ENCODE assay signal across 9 cellular contexts in genomic region chr12:124188561-124189405, GRCh38.
DNase-seq lines count a peak whose midpoint lies in the region; ATAC-seq and TF ChIP-seq lines count a peak whose summit lies in the region.
"Had no signal": no experiment of that assay in that cellular context is flagged by ENCODE, and none has a peak within 500 bp of the region (broad histone marks: within the 10 kb centered on the region; RNA-seq: fewer than 3 reads in every experiment).

No MANE protein-coding gene starts in this region.

- no peaks in the 10 kb centered on the region for H3K36me3 ChIP-seq in kidney epithelial cell (ENCODE audit: control insufficient read depth, insufficient read depth, low read length)

- in situ Hi-C loops in SK-MEL-5 (cut with HindIII; ENCODE audit: low pct_unique_long_range_greater_than_20kb, low sequenced_read_pairs), result no loop called here

- no peaks in the 10 kb centered on the region for H3K27me3 ChIP-seq in kidney epithelial cell (ENCODE audit: control insufficient read depth, insufficient read depth, low read length)

- no peak overlapping the region for H3K4me3 ChIP-seq in kidney epithelial cell (ENCODE audit: low read depth, low read length)

- TF ChIP-seq CTCF in kidney epithelial cell (IDR thresholded peaks at IDR 0.05; ENCODE audit: insufficient read depth, low read length, poor library complexity, severe bottlenecking), result no peak

- ATAC-seq in HG03469 (IDR thresholded peaks at IDR 0.05; ENCODE audit: unreplicated experiment) (no peak), GM18505 (IDR thresholded peaks at IDR 0.05; ENCODE audit: unreplicated experiment) (no peak)
- ATAC-seq: stimulated activated effector memory CD8-positive, alpha-beta T cell treated with anti-CD3 and anti-CD28 coated beads, Interleukin-12 subunit alpha, Interleukin-12 subunit beta, amount 100 ng/mL, for 72 hours had no signal

- TF ChIP-seq POLR2A in GM18505 (IDR thresholded peaks at IDR 0.05; ENCODE audit: borderline replicate concordance, extremely low read depth, insufficient read depth, insufficient read length), result no peak

- DNase-seq in NCI-H510A treated with DMSO at 0.1 percent for 48 hours (lab: John Stamatoyannopoulos, UW) (peak; percentile 22), NCI-H510A (lab: John Stamatoyannopoulos, UW) (no peak), SK-MEL-5 (ENCODE audit: low read depth, low spot score) (peak; percentile 9), kidney epithelial cell (ENCODE audit: low read depth) (peak; percentile 74), superior temporal gyrus (ENCODE audit: extremely low spot score) (peak; percentile 57), iPS-NIHi11 (ENCODE audit: low spot score) (no peak)

Comparison
In these comparisons a context has a peak if more than half of its experiments do, and no peak if none do; other contexts are left out.
1. DNase-seq: peak in NCI-H510A treated with DMSO at 0.1 percent for 48 hours (single experiment), SK-MEL-5 (single experiment), kidney epithelial cell (single experiment) and superior temporal gyrus (single experiment); none in NCI-H510A (single experiment) and iPS-NIHi11 (single experiment).